25 cellular contexts compared by ENCODE assay signal in the genomic region with DNA sequence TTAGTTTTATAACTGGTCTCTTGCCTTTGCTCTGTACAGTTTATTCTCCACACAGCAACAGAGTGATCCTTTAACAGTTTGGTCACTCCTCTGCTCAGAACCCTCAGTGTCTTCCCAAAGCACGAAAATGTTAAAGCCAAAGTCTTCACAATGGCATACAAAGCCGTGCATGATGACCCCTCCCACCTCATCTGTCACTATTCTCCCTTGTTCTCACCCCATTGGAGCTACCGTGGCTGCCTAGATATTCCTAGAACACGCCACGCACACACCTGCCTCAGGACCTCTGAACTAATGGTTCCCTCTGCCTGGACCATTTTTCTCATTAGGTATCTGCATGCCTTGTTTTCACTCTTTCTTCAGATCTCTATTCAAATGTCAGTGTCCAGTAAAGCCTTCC. TPM values are rescaled to one million over a fixed set of nuclear protein-coding genes. Genes with fewer than 3 reads are reported as not detected.
DNase-seq lines count a peak whose midpoint lies in the region; ATAC-seq and TF ChIP-seq lines count a peak whose summit lies in the region.
"Had no signal": no experiment of that assay in that cellular context is flagged by ENCODE, and none has a peak within 500 bp of the region (broad histone marks: within the 10 kb centered on the region; RNA-seq: fewer than 3 reads in every experiment).

No MANE protein-coding gene starts in this region.

- H3K4me2 ChIP-seq in H9 (ENCODE audit: insufficient read depth, insufficient read length, low read length), result no peak overlapping the region
- H3K4me2 ChIP-seq: BLaER1, GM23338 had no signal

- H3K36me3 Mint-ChIP-seq in Calu3 (ENCODE audit: insufficient read depth, unreplicated experiment) (peaks cover 51% of the 10 kb centered on the region), nephron (ENCODE audit: low read depth) (peaks cover 5% of the 10 kb centered on the region), H9 (ENCODE audit: insufficient read depth in 1 of 3, low read depth in 3 of 3) (0 out of 7 replicates have a peak, but pooled peaks cover 0 to under 1% (median 0%) of the 10 kb centered on the region in 3 experiments)
- H3K36me3 Mint-ChIP-seq in central memory CD8-positive, alpha-beta T cell (ENCODE audit: insufficient read depth), result peaks cover 28% of the 10 kb centered on the region

- H3K4me1 Mint-ChIP-seq in Calu3 (ENCODE audit: low read depth, unreplicated experiment) (peaks cover 21% of the 10 kb centered on the region), nephron (peaks cover 38% of the 10 kb centered on the region), H9 (peaks cover 48 to 49% of the 10 kb centered on the region in 2 experiments)
- H3K4me1 Mint-ChIP-seq in central memory CD8-positive, alpha-beta T cell, result peaks cover 9% of the 10 kb centered on the region

- H3K14ac ChIP-seq in H9 (ENCODE audit: insufficient read depth, low read length), result no peak overlapping the region

- H3K79me1 ChIP-seq in H9 (ENCODE audit: insufficient read depth, low read depth, low read length, poor library complexity, severe bottlenecking), result no peaks in the 10 kb centered on the region

- no peaks in the 10 kb centered on the region for H3K23me2 ChIP-seq in H9 (ENCODE audit: insufficient read length, low read depth, low read length, poor library complexity, severe bottlenecking)

- TF ChIP-seq CTCF in Calu3 (IDR thresholded peaks at IDR 0.05; ENCODE audit: unreplicated experiment), result no peak
- no peak for TF ChIP-seq CTCF in nephron (IDR thresholded peaks at IDR 0.05; ENCODE audit: unreplicated experiment in 3 of 3)
- no peak for TF ChIP-seq CTCF in H9 (conservative IDR thresholded peaks at IDR 0.05)

- H3K27ac ChIP-seq in H9 (ENCODE audit: insufficient read length, low read depth, low read length), result no peak overlapping the region
- H3K27ac ChIP-seq: BLaER1, HL-60, SJSA1 had no signal

- no peak overlapping the region for H2AFZ ChIP-seq in H9 (ENCODE audit: low read length)
- H2AFZ ChIP-seq: GM23338 had no signal

- no CpG with 5 or more reads among the region's 5 CpGs for WGBS in H9 (ENCODE audit: extremely low coverage, insufficient read length, low lambda C conversion rate)

- no peak overlapping the region for H3T11ph ChIP-seq in H9 (ENCODE audit: low read length)

- H2BK15ac ChIP-seq in H9 (ENCODE audit: low read depth, low read length), result no peak overlapping the region

- DNase-seq in Calu3 (no peak), HT-29 (ENCODE audit: low spot score) (peak; percentile 20), H9 (no peak), OCI-M1 (lab: John Stamatoyannopoulos, UW) (no peak), cerebellum (ENCODE audit: low spot score) (no peak), MG63 (no peak)
- no peak for DNase-seq in central memory CD8-positive, alpha-beta T cell (ENCODE audit: low spot score in 2 of 2)
- DNase-seq: ACHN; CD4-positive, alpha-beta T cell; DMS153; KBM-7; NCI-H1105; NCI-H146; NCI-H2029; NCI-H226; NCI-H510A treated with DMSO at 0.1 percent for 48 hours; NCI-H748 treated with DMSO at 0.1 percent for 48 hours; NK-92 treated with Interleukin-12 subunit alpha and Interleukin-12 subunit beta, amount 100 ng/mL, for 24 hours had no signal

- H4K8ac ChIP-seq in H9 (replicated peaks; ENCODE audit: insufficient read length, low read depth, low read length), result no peak overlapping the region

- H3K4ac ChIP-seq in H9 (ENCODE audit: low read depth, low read length), result no peak overlapping the region

- no peaks in the 10 kb centered on the region for H4K20me1 ChIP-seq in H9 (ENCODE audit: control insufficient read depth, insufficient read depth, insufficient read length)
- H4K20me1 ChIP-seq: BLaER1 had no signal

- H2BK120ac ChIP-seq in H9 (ENCODE audit: low read depth, low read length, poor library complexity, severe bottlenecking), result no peak overlapping the region

- H3K27me3 Mint-ChIP-seq in Calu3 (ENCODE audit: unreplicated experiment) (peaks cover 25% of the 10 kb centered on the region), nephron (ENCODE audit: low read depth) (peaks cover 12% of the 10 kb centered on the region), H9 (ENCODE audit: low read depth) (no peaks in the 10 kb centered on the region; the same call in 1 of the 2 replicates)
- no peaks in the 10 kb centered on the region for H3K27me3 Mint-ChIP-seq in central memory CD8-positive, alpha-beta T cell

- no peak overlapping the region for H2BK5ac ChIP-seq in H9 (ENCODE audit: insufficient read length, low read length)

- H3K4me3 ChIP-seq in MG63, result no peak overlapping the region
- H3K4me3 ChIP-seq: BLaER1, GM23338, SJSA1 had no signal

- no peak overlapping the region for H2BK20ac ChIP-seq in H9 (ENCODE audit: low read depth, low read length, poor library complexity, severe bottlenecking)

- H3K27ac Mint-ChIP-seq in Calu3 (ENCODE audit: unreplicated experiment) (peak overlapping the region; percentile 13), nephron (peak overlapping the region in 2 of 3 experiments; percentile 13 to 42), H9 (peak overlapping the region in 1 of 3 experiments; percentile 6; a peak in 1 of 7 replicates)
- H3K27ac Mint-ChIP-seq in central memory CD8-positive, alpha-beta T cell (ENCODE audit: low read depth), result peak overlapping the region; percentile 6
- H3K27ac Mint-ChIP-seq: CD4-positive, alpha-beta T cell; GM23338 had no signal

- H3K9me3 ChIP-seq in H9 (ENCODE audit: control insufficient read depth, low read depth, low read length) (no peaks in the 10 kb centered on the region), MG63 (no peaks in the 10 kb centered on the region)
- H3K9me3 ChIP-seq: BLaER1, SJSA1 had no signal

- no peak overlapping the region for H3K56ac ChIP-seq in H9 (ENCODE audit: insufficient read length, low read depth, low read length)

- H3K4me1 ChIP-seq in H9 (ENCODE audit: insufficient read depth, low read length), result peaks cover 13% of the 10 kb centered on the region; the same call in 1 of the 2 replicates

- H4K91ac ChIP-seq in H9 (ENCODE audit: insufficient read length, low read depth, low read length), result no peak overlapping the region

- H3K18ac ChIP-seq in H9 (ENCODE audit: insufficient read length, low read depth, low read length), result no peak overlapping the region

- no peak overlapping the region for H3K4me3 Mint-ChIP-seq in Calu3 (ENCODE audit: low read depth, unreplicated experiment)
- H3K4me3 Mint-ChIP-seq in central memory CD8-positive, alpha-beta T cell, result no peak overlapping the region
- H3K4me3 Mint-ChIP-seq in nephron, result no peak overlapping the region
- H3K4me3 Mint-ChIP-seq in H9, result no peak overlapping the region
- H3K4me3 Mint-ChIP-seq: CD4-positive, alpha-beta T cell; GM23338 had no signal

- intact Hi-C loops in Calu3 (cut with micrococcal nuclease; ENCODE audit: unreplicated experiment), result no loop called here

- H3K27me3 ChIP-seq in H9 (ENCODE audit: insufficient read depth, low read length) (no peaks in the 10 kb centered on the region), MG63 (no peaks in the 10 kb centered on the region)
- H3K27me3 ChIP-seq: BLaER1, SJSA1 had no signal

- no TSS peak for BruUV-seq in Calu3 (replicated peaks; lab: Mats Ljungman, UMichigan)

- H3K9ac ChIP-seq in H9 (ENCODE audit: extremely low read depth, insufficient read length, low read length), result no peak overlapping the region
- H3K9ac ChIP-seq: BLaER1 had no signal

- no peak overlapping the region for H3K23ac ChIP-seq in H9 (ENCODE audit: insufficient read length, low read depth, low read length)

- H3K36me3 ChIP-seq in MG63, result peaks cover 23% of the 10 kb centered on the region
- H3K36me3 ChIP-seq: BLaER1 had no signal

- no peak for ATAC-seq in central memory CD8-positive, alpha-beta T cell (replicated peaks; ENCODE audit: extremely low read depth, poor library complexity, severe bottlenecking)
- ATAC-seq: GM23338, Right ventricle myocardium inferior had no signal

- no peak overlapping the region for H2BK12ac ChIP-seq in H9 (ENCODE audit: insufficient read length, low read depth, low read length)

- no peaks in the 10 kb centered on the region for H3K79me2 ChIP-seq in H9 (ENCODE audit: insufficient read depth, low read length)

- no peaks in the 10 kb centered on the region for H3K9me3 Mint-ChIP-seq in Calu3 (ENCODE audit: low read depth, unreplicated experiment)
- no peaks in the 10 kb centered on the region for H3K9me3 Mint-ChIP-seq in central memory CD8-positive, alpha-beta T cell
- H3K9me3 Mint-ChIP-seq in nephron, result no peaks in the 10 kb centered on the region
- H3K9me3 Mint-ChIP-seq in H9, result no peaks in the 10 kb centered on the region; a peak in 1 of 5 replicates
- H3K9me3 Mint-ChIP-seq: CD4-positive, alpha-beta T cell; GM23338 had no signal

- H4K5ac ChIP-seq in H9 (ENCODE audit: insufficient read length, low read depth, low read length), result no peak overlapping the region

- H2AK5ac ChIP-seq in H9 (ENCODE audit: insufficient read length, low read length), result no peak overlapping the region

- CTCF ChIA-PET in Calu3 (lab: Charles Lee), result no interaction called here

RNA-seq across cellular contexts. Expression of gene SEMA4A, which starts 8.6 kb away (rescaled TPM):
- total RNA-seq in Calu3 (2022), result 6.9 and 7.2 TPM in 2 replicates
- 5.1 and 11.6 TPM in 2 replicates for total RNA-seq in HT-29 (2014; rRNA removed; shearing (Covaris generic))
- 11.1 and 11.8 TPM in 2 replicates for total RNA-seq in H9 (2021)
- total RNA-seq in cerebellum, result 12.3 TPM
- 0.49 TPM in 1 of 2 replicates, not detected in the other for total RNA-seq in MG63 (2014; rRNA removed; shearing (Covaris generic); ENCODE audit: low replicate concordance)
- total RNA-seq: HT1080 had no signal

RNA-seq across cellular contexts. Expression of gene LMNA, which starts 30.2 kb away (rescaled TPM):
- total RNA-seq in Calu3 (2022) (499 and 514 TPM in 2 replicates), H9 (2021) (51.0 and 52.7 TPM in 2 replicates), cerebellum (26.9 TPM)
- total RNA-seq in HT-29 (2014; rRNA removed; shearing (Covaris generic)), result 1,664 and 1,875 TPM in 2 replicates
- 1,337 and 1,568 TPM in 2 replicates for total RNA-seq in MG63 (2014; rRNA removed; shearing (Covaris generic); ENCODE audit: low replicate concordance)

RNA-seq across cellular contexts. Expression of gene SLC25A44, which starts 49.2 kb away (rescaled TPM):
- total RNA-seq in Calu3 (2022) (28.2 and 32.5 TPM in 2 replicates), H9 (2021) (40.2 and 47.4 TPM in 2 replicates), cerebellum (12.1 TPM)
- total RNA-seq in HT-29 (2014; rRNA removed; shearing (Covaris generic)), result 15.3 and 21.6 TPM in 2 replicates
- total RNA-seq in MG63 (2014; rRNA removed; shearing (Covaris generic); ENCODE audit: low replicate concordance), result 12.7 and 13.1 TPM in 2 replicates
